ENCODE assay signal across 24 cellular contexts in genomic region chr12:12790956-12791355, GRCh38.
"Had no signal": no experiment of that assay in that cellular context is flagged by ENCODE, and none has a peak within 500 bp of the region (broad histone marks: within the 10 kb centered on the region; RNA-seq: fewer than 3 reads in every experiment).

No MANE protein-coding gene starts in this region.

- H3K27me3 Mint-ChIP-seq: activated B cell treated with CpG ODN at 0.5 μM for 24 hours; activated CD4-positive, alpha-beta T cell treated with anti-CD3 and anti-CD28 coated beads, Interleukin-2, amount 10 ng/mL, durations not matched to agents 24 days and 14 days; activated CD8-positive, alpha-beta memory T cell treated with anti-CD3 and anti-CD28 coated beads, Interleukin-2, amount 10 ng/mL, durations not matched to agents 7 days and 5 days; activated naive CD8-positive, alpha-beta T cell; activated T-cell treated with anti-CD3 and anti-CD28 coated beads, Interleukin-2, amount 50 U/mL, for 24 hours; T-cell had no signal

- H3K27me3 ChIP-seq: brain microvascular endothelial cell had no signal

- ATAC-seq: activated CD8-positive, alpha-beta memory T cell treated with anti-CD3 and anti-CD28 coated beads, Interleukin-2, amount 10 ng/mL, durations not matched to agents 7 days and 5 days; K562; T-cell had no signal

- H3K4me3 Mint-ChIP-seq: activated B cell treated with CpG ODN at 0.5 μM for 24 hours; activated CD4-positive, alpha-beta T cell treated with anti-CD3 and anti-CD28 coated beads, Interleukin-2, amount 10 ng/mL, durations not matched to agents 24 days and 14 days; activated CD8-positive, alpha-beta memory T cell treated with anti-CD3 and anti-CD28 coated beads, Interleukin-2, amount 10 ng/mL, durations not matched to agents 7 days and 5 days; activated naive CD8-positive, alpha-beta T cell; activated T-cell treated with anti-CD3 and anti-CD28 coated beads, Interleukin-2, amount 50 U/mL, for 24 hours; T-cell had no signal

- DNase-seq: activated B cell treated with CpG ODN at 0.5 μM for 24 hours; activated CD4-positive, alpha-beta T cell treated with anti-CD3 and anti-CD28 coated beads for 1 hour; activated CD4-positive, alpha-beta T cell treated with anti-CD3 and anti-CD28 coated beads, Interleukin-2, amount 10 ng/mL, durations not matched to agents 24 days and 14 days; activated CD4-positive, alpha-beta T cell treated with anti-CD3 and anti-CD28 coated beads, Interleukin-2, amount 50 U/mL, for 48 hours; activated CD8-positive, alpha-beta memory T cell treated with anti-CD3 and anti-CD28 coated beads, Interleukin-2, amount 10 ng/mL, durations not matched to agents 7 days and 5 days; activated effector memory CD4-positive, alpha-beta T cell treated with anti-CD3 and anti-CD28 coated beads, Interleukin-2, amount 50 U/mL, for 16 hours; activated naive CD4-positive, alpha-beta T cell treated with Interleukin-2 at 50 U/mL for 16 hours; activated T-cell treated with anti-CD3 and anti-CD28 coated beads, Interleukin-2, amount 50 U/mL, for 24 hours; brain microvascular endothelial cell; caudate nucleus; Karpas-422; NCI-H1105 treated with DMSO at 0.1 percent for 48 hours; NCI-H146; NCI-H2029; NCI-H345; NCI-H510A; NCI-H526 treated with DMSO at 0.1 percent for 48 hours; NCI-H82; T-cell; T-helper 2 cell; T1000 had no signal

- H3K27ac Mint-ChIP-seq: activated B cell treated with CpG ODN at 0.5 μM for 24 hours; activated CD4-positive, alpha-beta T cell treated with anti-CD3 and anti-CD28 coated beads, Interleukin-2, amount 10 ng/mL, durations not matched to agents 24 days and 14 days; activated CD8-positive, alpha-beta memory T cell treated with anti-CD3 and anti-CD28 coated beads, Interleukin-2, amount 10 ng/mL, durations not matched to agents 7 days and 5 days; activated naive CD8-positive, alpha-beta T cell; activated T-cell treated with anti-CD3 and anti-CD28 coated beads, Interleukin-2, amount 50 U/mL, for 24 hours; T-cell had no signal

- H3K36me3 Mint-ChIP-seq: activated CD8-positive, alpha-beta memory T cell treated with anti-CD3 and anti-CD28 coated beads, Interleukin-2, amount 10 ng/mL, durations not matched to agents 7 days and 5 days; activated naive CD8-positive, alpha-beta T cell; T-cell had no signal

- H3K36me3 ChIP-seq: brain microvascular endothelial cell had no signal

- H3K27ac ChIP-seq: brain microvascular endothelial cell, SK-N-MC had no signal

- H3K9me3 Mint-ChIP-seq: activated B cell treated with CpG ODN at 0.5 μM for 24 hours; activated CD4-positive, alpha-beta T cell treated with anti-CD3 and anti-CD28 coated beads, Interleukin-2, amount 10 ng/mL, durations not matched to agents 24 days and 14 days; activated T-cell treated with anti-CD3 and anti-CD28 coated beads, Interleukin-2, amount 50 U/mL, for 24 hours; T-cell had no signal

- H3K4me3 ChIP-seq: K562, SK-N-MC had no signal
